ENCODE assay signal across 13 cellular contexts in the genomic region with DNA sequence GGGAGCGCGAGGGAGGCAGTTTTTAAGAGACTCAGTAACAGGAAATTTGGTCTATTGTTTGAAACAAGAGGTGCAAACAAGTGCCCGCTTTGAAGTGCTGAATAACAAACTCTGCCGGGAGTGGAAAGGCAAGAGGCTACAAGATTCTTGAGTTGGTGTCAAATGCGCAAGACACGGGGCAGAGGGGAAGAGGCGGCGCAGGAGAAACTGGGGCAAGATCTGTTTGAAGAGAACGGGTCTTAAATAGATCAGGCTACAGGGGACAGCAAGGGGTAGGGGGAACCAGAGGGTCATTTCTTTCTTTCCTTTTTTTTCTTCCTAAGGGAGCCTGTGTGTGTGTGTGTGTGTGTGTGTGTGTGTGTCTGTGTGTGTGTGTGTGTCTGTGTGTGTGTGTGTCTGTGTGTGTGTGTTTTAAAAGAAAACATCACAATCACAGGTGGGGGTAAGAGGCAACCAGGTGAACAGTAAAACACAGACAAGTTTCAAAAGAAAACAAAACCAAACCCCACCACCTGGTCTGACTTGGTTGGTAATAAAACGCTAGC. TPM values are rescaled to one million over a fixed set of nuclear protein-coding genes. Genes with fewer than 3 reads are reported as not detected.
A peak's percentile ranks its signal among the peaks of the same experiment; 100 is the strongest.
DNase-seq lines count a peak whose midpoint lies in the region; ATAC-seq and TF ChIP-seq lines count a peak whose summit lies in the region.
"Had no signal": no experiment of that assay in that cellular context is flagged by ENCODE, and none has a peak within 500 bp of the region (broad histone marks: within the 10 kb centered on the region; RNA-seq: fewer than 3 reads in every experiment).

No MANE protein-coding gene starts in this region.

- peak; percentile 31 for ATAC-seq in mucosa of descending colon

- H3K27ac Mint-ChIP-seq in brain, result peak overlapping the region in 1 of 5 experiments; percentile 5
- no peak overlapping the region for H3K27ac Mint-ChIP-seq in immature natural killer cell
- H3K27ac Mint-ChIP-seq: stimulated activated naive CD8-positive, alpha-beta T cell treated with anti-CD3 and anti-CD28 coated beads, Interleukin-15, Interleukin-2, amounts not matched to agents 100 ng/mL and 50 ng/mL, for 24 hours had no signal

- WGBS in HUES64, result 4% methylated on average over 10 of the region's 10 CpGs

- H3K4me3 ChIP-seq in HUES64 (ENCODE audit: low read length), result peak overlapping the region; percentile 9; the same call in 1 of the 2 replicates
- H3K4me3 ChIP-seq in mucosa of descending colon, result no peak overlapping the region

- H3K9me3 ChIP-seq in HUES64 (ENCODE audit: insufficient read depth, low read depth, low read length) (no peaks in the 10 kb centered on the region), mucosa of descending colon (no peaks in the 10 kb centered on the region)

- no peak overlapping the region for H3K27ac ChIP-seq in HUES64 (ENCODE audit: low read depth, low read length)
- H3K27ac ChIP-seq: 22Rv1 had no signal

- peaks cover 52% of the 10 kb centered on the region for H3K27me3 Mint-ChIP-seq in brain
- peaks cover 8 to 16% (median 9%) of the 10 kb centered on the region in 3 donors for H3K27me3 Mint-ChIP-seq in immature natural killer cell (ENCODE audit: low read depth in 3 of 3)

- H3K36me3 ChIP-seq in HUES64 (ENCODE audit: insufficient read depth, low read length) (no peaks in the 10 kb centered on the region), mucosa of descending colon (ENCODE audit: low read depth) (no peaks in the 10 kb centered on the region)

- H3K4me1 Mint-ChIP-seq in brain (peaks cover 19% of the 10 kb centered on the region), immature natural killer cell (peaks cover 7 to 17% of the 10 kb centered on the region in 2 donors)

- peaks cover 27% of the 10 kb centered on the region for H3K27me3 ChIP-seq in HUES64 (ENCODE audit: insufficient read depth, low read length)

- H3K4me3 Mint-ChIP-seq in brain (peak overlapping the region; percentile 7 to 55 (median 41)), immature natural killer cell (peak overlapping the region in 1 of 5 donors; percentile 25)
- H3K4me3 Mint-ChIP-seq: stimulated activated naive CD8-positive, alpha-beta T cell treated with anti-CD3 and anti-CD28 coated beads, Interleukin-15, Interleukin-2, amounts not matched to agents 100 ng/mL and 50 ng/mL, for 24 hours had no signal

- H3K36me3 Mint-ChIP-seq in brain, result no peaks in the 10 kb centered on the region
- no peaks in the 10 kb centered on the region for H3K36me3 Mint-ChIP-seq in immature natural killer cell

- H3K9me3 Mint-ChIP-seq in brain, result no peaks in the 10 kb centered on the region
- H3K9me3 Mint-ChIP-seq in immature natural killer cell, result no peaks in the 10 kb centered on the region
- H3K9me3 Mint-ChIP-seq: stimulated activated naive CD8-positive, alpha-beta T cell treated with anti-CD3 and anti-CD28 coated beads, Interleukin-15, Interleukin-2, amounts not matched to agents 100 ng/mL and 50 ng/mL, for 24 hours had no signal

- no peak overlapping the region for H3K9ac ChIP-seq in HUES64 (ENCODE audit: low read depth, low read length)

- peak; percentile 46 for DNase-seq in DMS53 (lab: John Stamatoyannopoulos, UW)
- no peak for DNase-seq in DMS53 treated with DMSO at 0.1 percent for 48 hours (lab: John Stamatoyannopoulos, UW; ENCODE audit: unreplicated experiment)
- no peak for DNase-seq in mucosa of descending colon
- DNase-seq in COLO829 (ENCODE audit: low spot score), result no peak
- DNase-seq in SIG-M5 treated with dmso at 0.1 percent for 504 hours (lab: John Stamatoyannopoulos, UW; ENCODE audit: unreplicated experiment), result no peak
- DNase-seq in immature natural killer cell, result no peak
- DNase-seq: DMS 273 treated with DMSO at 0.1 percent for 48 hours, MV-4-11, nucleus accumbens had no signal

- TF ChIP-seq CTCF in brain (conservative IDR thresholded peaks at IDR 0.05), result no peak
- no peak for TF ChIP-seq CTCF in mucosa of descending colon (IDR thresholded peaks at IDR 0.05)

- H3K4me1 ChIP-seq in HUES64 (ENCODE audit: insufficient read depth, low read length), result peaks cover 7% of the 10 kb centered on the region; the same call in 1 of the 2 replicates
- peaks cover 8% of the 10 kb centered on the region for H3K4me1 ChIP-seq in mucosa of descending colon (ENCODE audit: low read depth)

- intact Hi-C loops in mucosa of descending colon (cut with DNase I, micrococcal nuclease), result no loop called here

RNA-seq across cellular contexts. Expression of a gene that starts 13.3 kb away (rescaled TPM):
- 24.9 TPM for polyA plus RNA-seq in HUES64 (2013, experiment 1 of 2)
- 29.5 TPM for polyA plus RNA-seq in HUES64 (2013, experiment 2 of 2)
- 61.2 TPM for polyA plus RNA-seq in brain (ENCODE audit: insufficient read depth, low read depth, low replicate concordance)
- 100 to 1,000 TPM in 2 of 3 donors, 10 to 100 TPM in 1; 85.2 to 167 (median 120) TPM for total RNA-seq in mucosa of descending colon
- 10 to 100 TPM in 2 of 3 donors, 1 to 10 TPM in 1; 3.1 to 25.9 (median 12.5) TPM for polyA plus RNA-seq in immature natural killer cell
